In genomic region chr12:64666054-64666914, GRCh38 we compare ENCODE assay signal across 1 cellular context.
TF ChIP-seq lines count a peak whose summit lies in the region.

No MANE protein-coding gene starts in this region.

TF ChIP-seq in HepG2, 621 proteins besides CTCF, POLR2A, EP300 and RAD21 (continued from another document and continues in another):
- no peak for TF ChIP-seq POGK (CRISPR knock-in tag; conservative IDR thresholded peaks at IDR 0.05)
- peak; percentile 77 for TF ChIP-seq ZBTB34 (CRISPR knock-in tag; IDR thresholded peaks at IDR 0.05)
- TF ChIP-seq ZNF512B (CRISPR knock-in tag; IDR thresholded peaks at IDR 0.05; ENCODE audit: borderline replicate concordance) = no peak
- no peak for TF ChIP-seq ZBTB7B (CRISPR knock-in tag; IDR thresholded peaks at IDR 0.05)
- TF ChIP-seq MAX (IDR thresholded peaks at IDR 0.05) = 0 out of 2 replicates have a peak, but pooled peaks have one; percentile 24
- no peak for TF ChIP-seq SP140L (CRISPR knock-in tag; IDR thresholded peaks at IDR 0.05; ENCODE audit: borderline replicate concordance)
- TF ChIP-seq ZMYM3 (CRISPR knock-in tag; IDR thresholded peaks at IDR 0.05) = no peak
- TF ChIP-seq ZNF883 (CRISPR knock-in tag; IDR thresholded peaks at IDR 0.05; ENCODE audit: not compliant biosample characterization) = no peak
- peak; percentile 54; the same call in 1 of the 2 replicates for TF ChIP-seq ARID5B (CRISPR knock-in tag; IDR thresholded peaks at IDR 0.05)
- TF ChIP-seq ZSCAN9 (CRISPR knock-in tag; IDR thresholded peaks at IDR 0.05; ENCODE audit: borderline replicate concordance) = no peak
- peak; percentile 27; the same call in 1 of the 2 replicates for TF ChIP-seq PAXIP1 (CRISPR knock-in tag; conservative IDR thresholded peaks at IDR 0.05)
- TF ChIP-seq ZNF451 (CRISPR knock-in tag; IDR thresholded peaks at IDR 0.05) = no peak
- TF ChIP-seq FOXP4 (CRISPR knock-in tag; IDR thresholded peaks at IDR 0.05) = peak; percentile 38; the same call in 1 of the 2 replicates
- TF ChIP-seq TBX2 (CRISPR knock-in tag; IDR thresholded peaks at IDR 0.05; ENCODE audit: borderline replicate concordance) = 0 out of 2 replicates have a peak, but pooled peaks have one; percentile 15
- TF ChIP-seq ZBTB33 (CRISPR knock-in tag; IDR thresholded peaks at IDR 0.05) = peak; percentile 84
- no peak for TF ChIP-seq ZMYM4 (CRISPR knock-in tag; IDR thresholded peaks at IDR 0.05)
- no peak for TF ChIP-seq ZNF280D (CRISPR knock-in tag; IDR thresholded peaks at IDR 0.05)
- TF ChIP-seq LCORL (IDR thresholded peaks at IDR 0.05) = no peak
- 0 out of 2 replicates have a peak, but pooled peaks have one; percentile 35 for TF ChIP-seq LCORL (CRISPR knock-in tag; IDR thresholded peaks at IDR 0.05)
- no peak for TF ChIP-seq THAP9 (CRISPR knock-in tag; IDR thresholded peaks at IDR 0.05; ENCODE audit: borderline replicate concordance)
- no peak for TF ChIP-seq ZNF460 (CRISPR knock-in tag; IDR thresholded peaks at IDR 0.05; ENCODE audit: borderline replicate concordance)
- no peak for TF ChIP-seq TGIF2 (CRISPR knock-in tag; IDR thresholded peaks at IDR 0.05)
- no peak for TF ChIP-seq THAP11 (CRISPR knock-in tag; IDR thresholded peaks at IDR 0.05)
- no peak for TF ChIP-seq ZNF180 (CRISPR knock-in tag; IDR thresholded peaks at IDR 0.05; ENCODE audit: borderline replicate concordance, low read depth)
